In genomic region chr6:41779793-41780622, GRCh38 we compare ENCODE assay signal across 1 cellular context.
A peak's percentile ranks its signal among the peaks of the same experiment; 100 is the strongest.
TF ChIP-seq lines count a peak whose summit lies in the region.

FRS3 (minus strand) TSS chr6:41779900; CDS start chr6:41776987, 2,913 bp downstream.

TF ChIP-seq in HepG2, 621 proteins besides CTCF, POLR2A, EP300 and RAD21 (continued from another document and continues in another):
- TF ChIP-seq RERE (CRISPR knock-in tag; IDR thresholded peaks at IDR 0.05; ENCODE audit: low read depth), result no peak
- peak; percentile 88; the same call in 1 of the 2 replicates for TF ChIP-seq ZNF713 (CRISPR knock-in tag; IDR thresholded peaks at IDR 0.05)
- TF ChIP-seq HIVEP1 (CRISPR knock-in tag; IDR thresholded peaks at IDR 0.05), result no peak; the same call in 1 of the 2 replicates
- no peak for TF ChIP-seq IRF9 (CRISPR knock-in tag; IDR thresholded peaks at IDR 0.05; ENCODE audit: borderline replicate concordance)
- TF ChIP-seq ZNF749 (CRISPR knock-in tag; IDR thresholded peaks at IDR 0.05; ENCODE audit: borderline replicate concordance), result peak; percentile 64; the same call in 1 of the 2 replicates
- TF ChIP-seq, protein P1, sequence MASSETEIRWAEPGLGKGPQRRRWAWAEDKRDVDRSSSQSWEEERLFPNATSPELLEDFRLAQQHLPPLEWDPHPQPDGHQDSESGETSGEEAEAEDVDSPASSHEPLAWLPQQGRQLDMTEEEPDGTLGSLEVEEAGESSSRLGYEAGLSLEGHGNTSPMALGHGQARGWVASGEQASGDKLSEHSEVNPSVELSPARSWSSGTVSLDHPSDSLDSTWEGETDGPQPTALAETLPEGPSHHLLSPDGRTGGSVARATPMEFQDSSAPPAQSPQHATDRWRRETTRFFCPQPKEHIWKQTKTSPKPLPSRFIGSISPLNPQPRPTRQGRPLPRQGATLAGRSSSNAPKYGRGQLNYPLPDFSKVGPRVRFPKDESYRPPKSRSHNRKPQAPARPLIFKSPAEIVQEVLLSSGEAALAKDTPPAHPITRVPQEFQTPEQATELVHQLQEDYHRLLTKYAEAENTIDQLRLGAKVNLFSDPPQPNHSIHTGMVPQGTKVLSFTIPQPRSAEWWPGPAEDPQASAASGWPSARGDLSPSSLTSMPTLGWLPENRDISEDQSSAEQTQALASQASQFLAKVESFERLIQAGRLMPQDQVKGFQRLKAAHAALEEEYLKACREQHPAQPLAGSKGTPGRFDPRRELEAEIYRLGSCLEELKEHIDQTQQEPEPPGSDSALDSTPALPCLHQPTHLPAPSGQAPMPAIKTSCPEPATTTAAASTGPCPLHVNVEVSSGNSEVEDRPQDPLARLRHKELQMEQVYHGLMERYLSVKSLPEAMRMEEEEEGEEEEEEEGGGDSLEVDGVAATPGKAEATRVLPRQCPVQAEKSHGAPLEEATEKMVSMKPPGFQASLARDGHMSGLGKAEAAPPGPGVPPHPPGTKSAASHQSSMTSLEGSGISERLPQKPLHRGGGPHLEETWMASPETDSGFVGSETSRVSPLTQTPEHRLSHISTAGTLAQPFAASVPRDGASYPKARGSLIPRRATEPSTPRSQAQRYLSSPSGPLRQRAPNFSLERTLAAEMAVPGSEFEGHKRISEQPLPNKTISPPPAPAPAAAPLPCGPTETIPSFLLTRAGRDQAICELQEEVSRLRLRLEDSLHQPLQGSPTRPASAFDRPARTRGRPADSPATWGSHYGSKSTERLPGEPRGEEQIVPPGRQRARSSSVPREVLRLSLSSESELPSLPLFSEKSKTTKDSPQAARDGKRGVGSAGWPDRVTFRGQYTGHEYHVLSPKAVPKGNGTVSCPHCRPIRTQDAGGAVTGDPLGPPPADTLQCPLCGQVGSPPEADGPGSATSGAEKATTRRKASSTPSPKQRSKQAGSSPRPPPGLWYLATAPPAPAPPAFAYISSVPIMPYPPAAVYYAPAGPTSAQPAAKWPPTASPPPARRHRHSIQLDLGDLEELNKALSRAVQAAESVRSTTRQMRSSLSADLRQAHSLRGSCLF (CRISPR knock-in tag; IDR thresholded peaks at IDR 0.05; ENCODE audit: borderline replicate concordance), result no peak
- TF ChIP-seq MAZ (IDR thresholded peaks at IDR 0.05; ENCODE audit: borderline replicate concordance, low read depth, low read length), result peak; percentile 97
- TF ChIP-seq MAZ (CRISPR knock-in tag; IDR thresholded peaks at IDR 0.05; ENCODE audit: low read depth), result peak; percentile 99
- TF ChIP-seq DRAP1 (CRISPR knock-in tag; IDR thresholded peaks at IDR 0.05), result peak; percentile 82
- TF ChIP-seq REST (IDR thresholded peaks at IDR 0.05; ENCODE audit: borderline replicate concordance in 1 of 2, low read depth in 1 of 2, low read length in 2 of 2), result no peak
- peak; percentile 88 for TF ChIP-seq ZFX (CRISPR knock-in tag; IDR thresholded peaks at IDR 0.05; ENCODE audit: low read depth)
- no peak; the same call in 1 of the 2 replicates for TF ChIP-seq CAMTA2 (CRISPR knock-in tag; IDR thresholded peaks at IDR 0.05; ENCODE audit: borderline replicate concordance)
- no peak for TF ChIP-seq RNF2 (conservative IDR thresholded peaks at IDR 0.05; ENCODE audit: low read depth)
- TF ChIP-seq CSRNP2 (CRISPR knock-in tag; conservative IDR thresholded peaks at IDR 0.05; ENCODE audit: low read depth), result no peak
- TF ChIP-seq, protein P2, sequence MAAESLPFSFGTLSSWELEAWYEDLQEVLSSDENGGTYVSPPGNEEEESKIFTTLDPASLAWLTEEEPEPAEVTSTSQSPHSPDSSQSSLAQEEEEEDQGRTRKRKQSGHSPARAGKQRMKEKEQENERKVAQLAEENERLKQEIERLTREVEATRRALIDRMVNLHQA (CRISPR knock-in tag; IDR thresholded peaks at IDR 0.05), result no peak
- TF ChIP-seq ASH2L (IDR thresholded peaks at IDR 0.05; ENCODE audit: insufficient read length, low read depth, low read length), result peak; percentile 65
- peak; percentile 85 for TF ChIP-seq ESRRA (CRISPR knock-in tag; IDR thresholded peaks at IDR 0.05; ENCODE audit: low read depth)
- no peak for TF ChIP-seq ZNF549 (CRISPR knock-in tag; IDR thresholded peaks at IDR 0.05)
- peak; percentile 72; the same call in 1 of the 2 replicates for TF ChIP-seq ZIK1 (CRISPR knock-in tag; IDR thresholded peaks at IDR 0.05; ENCODE audit: borderline replicate concordance, low read depth)
- no peak for TF ChIP-seq ZNF121 (CRISPR knock-in tag; IDR thresholded peaks at IDR 0.05)
- no peak for TF ChIP-seq AFF4 (CRISPR knock-in tag; IDR thresholded peaks at IDR 0.05)
- peak; percentile 60; the same call in 1 of the 2 replicates for TF ChIP-seq WIZ (CRISPR knock-in tag; IDR thresholded peaks at IDR 0.05)
- 0 out of 2 replicates have a peak, but pooled peaks have one; percentile 66 for TF ChIP-seq ZNF674 (CRISPR knock-in tag; IDR thresholded peaks at IDR 0.05; ENCODE audit: low read depth)
- TF ChIP-seq ZNF180 (CRISPR knock-in tag; IDR thresholded peaks at IDR 0.05; ENCODE audit: borderline replicate concordance, low read depth), result no peak
- peak; percentile 96 for TF ChIP-seq ZNF451 (CRISPR knock-in tag; IDR thresholded peaks at IDR 0.05)
- 0 out of 2 replicates have a peak, but pooled peaks have one; percentile 49 for TF ChIP-seq ZNF678 (CRISPR knock-in tag; IDR thresholded peaks at IDR 0.05)
- no peak for TF ChIP-seq BRF2 (CRISPR knock-in tag; IDR thresholded peaks at IDR 0.05)
- no peak for TF ChIP-seq ATAD3A (CRISPR knock-in tag; IDR thresholded peaks at IDR 0.05)
